In the genomic region with DNA sequence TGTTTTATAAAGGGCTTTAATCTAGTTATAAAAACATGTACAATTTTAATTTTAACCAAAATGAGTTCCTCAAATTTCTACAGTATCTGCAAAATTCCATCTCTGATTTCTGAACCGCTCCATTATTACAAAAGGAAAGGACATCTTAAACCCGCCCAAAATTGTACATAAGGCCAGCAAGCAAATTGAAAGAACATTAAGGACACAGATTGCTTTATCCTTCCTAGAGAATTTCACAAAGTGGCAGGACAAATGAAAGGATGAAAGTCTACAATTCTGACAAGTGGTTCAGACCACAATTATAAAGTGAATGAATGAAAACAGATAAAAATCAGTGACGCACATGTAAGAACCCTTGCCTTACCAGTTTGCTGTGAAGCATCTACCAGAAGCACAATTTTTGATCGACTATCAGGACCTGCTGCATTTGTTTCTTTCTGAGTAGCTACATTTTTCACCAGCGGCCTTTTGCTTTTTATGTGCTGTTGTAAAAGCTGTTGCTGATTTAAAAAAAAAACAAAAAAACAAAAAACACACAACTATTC, we compare ENCODE assay signal across 20 cellular contexts.
"Had no signal": no experiment of that assay in that cellular context is flagged by ENCODE, and none has a peak within 500 bp of the region (broad histone marks: within the 10 kb centered on the region; RNA-seq: fewer than 3 reads in every experiment).

No MANE protein-coding gene starts in this region.

- H3K27ac Mint-ChIP-seq: immature natural killer cell; stimulated activated effector memory CD8-positive, alpha-beta T cell treated with anti-CD3 and anti-CD28 coated beads, Interleukin-12 subunit alpha, Interleukin-12 subunit beta, amount 100 ng/mL, for 72 hours had no signal

- H3K4me3 Mint-ChIP-seq: immature natural killer cell; naive thymus-derived CD8-positive, alpha-beta T cell; neural crest cell; stimulated activated effector memory CD8-positive, alpha-beta T cell treated with anti-CD3 and anti-CD28 coated beads, Interleukin-12 subunit alpha, Interleukin-12 subunit beta, amount 100 ng/mL, for 72 hours had no signal

- H3K9me3 ChIP-seq: esophagus squamous epithelium, mucosa of descending colon, testis, tibial nerve, upper lobe of right lung, vagina had no signal

- H3K27me3 ChIP-seq: esophagus squamous epithelium, foreskin keratinocyte, testis, tibial nerve, upper lobe of right lung, vagina had no signal

- H3K9me3 Mint-ChIP-seq: immature natural killer cell; naive thymus-derived CD8-positive, alpha-beta T cell; neural crest cell; stimulated activated effector memory CD8-positive, alpha-beta T cell treated with anti-CD3 and anti-CD28 coated beads, Interleukin-12 subunit alpha, Interleukin-12 subunit beta, amount 100 ng/mL, for 72 hours had no signal

- H3K27ac ChIP-seq: esophagus squamous epithelium, foreskin keratinocyte, testis, upper lobe of right lung, vagina had no signal

- H3K4me3 ChIP-seq: esophagus squamous epithelium, lung, mucosa of descending colon, smooth muscle cell, testis, tibial nerve, upper lobe of right lung, vagina had no signal

- H3K4me2 ChIP-seq: smooth muscle cell had no signal

- DNase-seq: effector memory CD4-positive, alpha-beta T cell; esophagus squamous epithelium; foreskin keratinocyte; immature natural killer cell; left colon; left ventricle myocardium superior; mucosa of descending colon; naive thymus-derived CD8-positive, alpha-beta T cell; right cardiac atrium; stimulated activated CD4-positive, alpha-beta T cell treated with anti-CD3 and anti-CD28 coated beads, Interleukin-4, amount 100 ng/mL, for 1 hour; stimulated activated CD8-positive, alpha-beta memory T cell treated with anti-CD3 and anti-CD28 coated beads, Interleukin-4, amount 100 ng/mL, for 48 hours; stimulated activated naive CD8-positive, alpha-beta T cell treated with anti-CD3 and anti-CD28 coated beads, Interleukin-15, Interleukin-2, amounts not matched to agents 100 U/mL and 50 U/mL, for 24 hours; testis; upper lobe of right lung had no signal

- ATAC-seq: foreskin keratinocyte; left colon; left ventricle myocardium superior; mucosa of descending colon; naive thymus-derived CD8-positive, alpha-beta T cell; right cardiac atrium; stimulated activated effector memory CD8-positive, alpha-beta T cell treated with anti-CD3 and anti-CD28 coated beads, Interleukin-12 subunit alpha, Interleukin-12 subunit beta, amount 100 ng/mL, for 72 hours; stimulated activated naive CD8-positive, alpha-beta T cell treated with anti-CD3 and anti-CD28 coated beads, Interleukin-15, Interleukin-2, amounts not matched to agents 100 U/mL and 50 U/mL, for 24 hours; upper lobe of right lung had no signal

- H3K4me1 ChIP-seq: testis had no signal

- H3K27me3 Mint-ChIP-seq: naive thymus-derived CD8-positive, alpha-beta T cell had no signal
